ENCODE assay signal across 13 cellular contexts in genomic region chr11:57729479-57729878, GRCh38. TPM values are rescaled to one million over a fixed set of nuclear protein-coding genes. Genes with fewer than 3 reads are reported as not detected.
DNase-seq lines count a peak whose midpoint lies in the region; ATAC-seq and TF ChIP-seq lines count a peak whose summit lies in the region.
"Had no signal": no experiment of that assay in that cellular context is flagged by ENCODE, and none has a peak within 500 bp of the region (broad histone marks: within the 10 kb centered on the region; RNA-seq: fewer than 3 reads in every experiment).

No MANE protein-coding gene starts in this region.

- H2BK5ac ChIP-seq in neuronal stem cell (ENCODE audit: low read length): no peak overlapping the region

- H3K4ac ChIP-seq in neuronal stem cell (ENCODE audit: low read length): no peak overlapping the region

- H4K91ac ChIP-seq in neuronal stem cell (ENCODE audit: low read depth, low read length, poor library complexity): no peak overlapping the region

- H3K27ac ChIP-seq in cardiac muscle cell: peak overlapping the region; percentile 73
- no peak overlapping the region for H3K27ac ChIP-seq in heart right ventricle
- H3K27ac ChIP-seq in OCI-LY1 (ENCODE audit: low read depth, low read length, poor library complexity, severe bottlenecking): peak overlapping the region; percentile 91
- H3K27ac ChIP-seq in endodermal cell (ENCODE audit: low read depth, low read length): no peak overlapping the region
- H3K27ac ChIP-seq in neuronal stem cell (replicated peaks; ENCODE audit: low read length): no peak overlapping the region
- H3K27ac ChIP-seq: 22Rv1; BLaER1 treated with 17β-estradiol and CSF1 and Interleukin-3, amounts not matched to agents 10 nM and 100 nM had no signal

- no peaks in the 10 kb centered on the region for H3K9me3 ChIP-seq in cardiac muscle cell (ENCODE audit: low read depth)
- H3K9me3 ChIP-seq in heart right ventricle: no peaks in the 10 kb centered on the region
- no peaks in the 10 kb centered on the region for H3K9me3 ChIP-seq in OCI-LY1 (ENCODE audit: low read length)
- H3K9me3 ChIP-seq in endodermal cell (ENCODE audit: control insufficient read depth, low read length): no peaks in the 10 kb centered on the region
- no peaks in the 10 kb centered on the region for H3K9me3 ChIP-seq in neuronal stem cell (replicated peaks in 1 of 2; ENCODE audit: control insufficient read depth in 2 of 2, insufficient read depth in 1 of 2, low read depth in 1 of 2, low read length in 2 of 2)
- H3K9me3 ChIP-seq: BLaER1 treated with 17β-estradiol and CSF1 and Interleukin-3, amounts not matched to agents 10 nM and 100 nM had no signal

- H3K23ac ChIP-seq in neuronal stem cell (ENCODE audit: low read depth, low read length, poor library complexity): no peak overlapping the region

- H3K27ac Mint-ChIP-seq in endodermal cell: peak overlapping the region; percentile 77

- H2BK120ac ChIP-seq in neuronal stem cell (ENCODE audit: low read depth, low read length): no peak overlapping the region

- H3K9ac ChIP-seq in OCI-LY1 (ENCODE audit: low read length): peak overlapping the region; percentile 16; the same call in 1 of the 2 replicates
- H3K9ac ChIP-seq in endodermal cell (ENCODE audit: extremely low read depth, low read length, poor library complexity, severe bottlenecking): no peak overlapping the region
- no peak overlapping the region for H3K9ac ChIP-seq in neuronal stem cell (ENCODE audit: low read depth, low read length, poor library complexity)

- no peak overlapping the region for H2BK15ac ChIP-seq in neuronal stem cell (ENCODE audit: low read length)

- peaks cover 48% of the 10 kb centered on the region for H3K79me2 ChIP-seq in OCI-LY1 (ENCODE audit: insufficient read depth, low read length)

- TF ChIP-seq CTCF in cardiac muscle cell (IDR thresholded peaks at IDR 0.05; ENCODE audit: low read depth, low read length) (no peak), heart right ventricle (IDR thresholded peaks at IDR 0.05) (no peak), OCI-LY1 (IDR thresholded peaks at IDR 0.05; ENCODE audit: low read length) (no peak), endodermal cell (conservative IDR thresholded peaks at IDR 0.05) (no peak)

- peaks cover 20% of the 10 kb centered on the region for H3K4me1 Mint-ChIP-seq in endodermal cell

- H3K27me3 Mint-ChIP-seq in endodermal cell (ENCODE audit: insufficient read depth): no peaks in the 10 kb centered on the region

- no peak overlapping the region for H4K8ac ChIP-seq in neuronal stem cell (ENCODE audit: low read depth, low read length)

- no peak overlapping the region for H3K14ac ChIP-seq in neuronal stem cell (ENCODE audit: low read length)

- intact Hi-C loops in heart right ventricle (cut with DNase I): no loop called here

- H3K36me3 Mint-ChIP-seq in endodermal cell (ENCODE audit: low read depth): peaks cover 16% of the 10 kb centered on the region

- H3K79me1 ChIP-seq in neuronal stem cell (ENCODE audit: low read depth, low read length): no peaks in the 10 kb centered on the region

- no peak overlapping the region for H3K4me3 ChIP-seq in cardiac muscle cell
- H3K4me3 ChIP-seq in heart right ventricle: no peak overlapping the region
- H3K4me3 ChIP-seq in OCI-LY1 (ENCODE audit: low read depth, low read length, poor library complexity, severe bottlenecking): peak overlapping the region; percentile 8
- H3K4me3 ChIP-seq in endodermal cell (ENCODE audit: low read length): no peak overlapping the region
- H3K4me3 ChIP-seq in neuronal stem cell (ENCODE audit: low read length in 2 of 2): no peak overlapping the region
- H3K4me3 ChIP-seq: BLaER1 treated with 17β-estradiol and CSF1 and Interleukin-3, amounts not matched to agents 10 nM and 100 nM had no signal

- H2BK12ac ChIP-seq in neuronal stem cell (ENCODE audit: low read length): no peak overlapping the region

- no peak overlapping the region for H2AK5ac ChIP-seq in neuronal stem cell (ENCODE audit: low read depth, low read length)

- H3K9me3 Mint-ChIP-seq in endodermal cell: no peaks in the 10 kb centered on the region

- H2AFZ ChIP-seq in OCI-LY1 (ENCODE audit: low read length): no peak overlapping the region
- H2AFZ ChIP-seq in neuronal stem cell (ENCODE audit: low read length): no peak overlapping the region

- no peak overlapping the region for H3K4me3 Mint-ChIP-seq in endodermal cell

- ATAC-seq in heart right ventricle (no peak), HG03457 (IDR thresholded peaks at IDR 0.05; ENCODE audit: unreplicated experiment) (no peak), GM19467 (IDR thresholded peaks at IDR 0.05; ENCODE audit: unreplicated experiment) (no peak)

- H3K18ac ChIP-seq in neuronal stem cell (ENCODE audit: low read length): no peak overlapping the region

- H3K4me1 ChIP-seq in cardiac muscle cell (ENCODE audit: low read depth) (no peaks in the 10 kb centered on the region), heart right ventricle (peaks cover 0 to 10% (median 4%) of the 10 kb centered on the region in 9 donors), OCI-LY1 (ENCODE audit: insufficient read depth, low read length, severe bottlenecking) (peaks cover 23% of the 10 kb centered on the region), endodermal cell (ENCODE audit: control insufficient read depth, insufficient read depth, low read length) (no peaks in the 10 kb centered on the region), neuronal stem cell (ENCODE audit: control insufficient read depth in 2 of 2, insufficient read depth in 1 of 2, low read depth in 1 of 2, low read length in 2 of 2) (no peaks in the 10 kb centered on the region)

- 95 to 96% methylated on average over 7 of the region's 7 CpGs for WGBS in heart right ventricle, 2 donors
- 83 to 97% methylated on average over 4 to 5 of the region's 7 CpGs for WGBS in endodermal cell (ENCODE audit: insufficient coverage in 1 of 2, insufficient read length in 1 of 2), 2 experiments
- WGBS in neuronal stem cell (ENCODE audit: extremely low coverage in 2 of 2, insufficient read length in 2 of 2, insufficient replicate concordance in 1 of 2), 2 donors: no CpG with 5 or more reads among the region's 7 CpGs

- H3K4me2 ChIP-seq in OCI-LY1 (ENCODE audit: low read length) (peak overlapping the region; percentile 56), neuronal stem cell (ENCODE audit: insufficient read depth, low read length, poor library complexity, severe bottlenecking) (no peak overlapping the region)
- H3K4me2 ChIP-seq: BLaER1 treated with 17β-estradiol and CSF1 and Interleukin-3, amounts not matched to agents 10 nM and 100 nM had no signal

- H3K27me3 ChIP-seq in cardiac muscle cell: no peaks in the 10 kb centered on the region
- H3K27me3 ChIP-seq in heart right ventricle: no peaks in the 10 kb centered on the region
- H3K27me3 ChIP-seq in OCI-LY1 (ENCODE audit: insufficient read depth, low read length): no peaks in the 10 kb centered on the region
- no peaks in the 10 kb centered on the region for H3K27me3 ChIP-seq in endodermal cell (ENCODE audit: control insufficient read depth, insufficient read depth, low read length, poor library complexity, severe bottlenecking)
- H3K27me3 ChIP-seq in neuronal stem cell (ENCODE audit: control insufficient read depth in 3 of 3, insufficient read depth in 3 of 3, low read depth in 1 of 3, low read length in 3 of 3): no peaks in the 10 kb centered on the region
- H3K27me3 ChIP-seq: BLaER1 treated with 17β-estradiol and CSF1 and Interleukin-3, amounts not matched to agents 10 nM and 100 nM had no signal

- H3F3A ChIP-seq in OCI-LY1 (ENCODE audit: insufficient read depth, low read length): no peaks in the 10 kb centered on the region

- no peaks in the 10 kb centered on the region for H4K20me1 ChIP-seq in OCI-LY1 (ENCODE audit: insufficient read depth, low read length)

- DNase-seq in cardiac muscle cell (ENCODE audit: low read depth in 1 of 2, low spot score in 1 of 2): no peak
- DNase-seq in heart right ventricle: no peak
- DNase-seq in endodermal cell: no peak
- DNase-seq in NCI-H2171 treated with DMSO at 0.1 percent for 48 hours (lab: John Stamatoyannopoulos, UW): no peak
- no peak for DNase-seq in neuronal stem cell (ENCODE audit: low spot score)
- DNase-seq: NCI-H446 treated with DMSO at 0.1 percent for 48 hours, SHP77 treated with DMSO at 0.1 percent for 48 hours, T-helper 2 cell had no signal

- H3K36me3 ChIP-seq in cardiac muscle cell: no peaks in the 10 kb centered on the region
- peaks cover 0 to 22% (median 0%) of the 10 kb centered on the region in 9 donors for H3K36me3 ChIP-seq in heart right ventricle
- H3K36me3 ChIP-seq in OCI-LY1 (ENCODE audit: insufficient read depth, low read length): peaks cover 14% of the 10 kb centered on the region
- H3K36me3 ChIP-seq in endodermal cell (ENCODE audit: control insufficient read depth, insufficient read depth, low read length): peaks cover 17% of the 10 kb centered on the region
- peaks cover 3 to 33% of the 10 kb centered on the region in 2 donors for H3K36me3 ChIP-seq in neuronal stem cell (replicated peaks in 1 of 2; ENCODE audit: control insufficient read depth in 2 of 2, insufficient read depth in 2 of 2, low read length in 2 of 2)

- no peaks in the 10 kb centered on the region for H3K9me2 ChIP-seq in OCI-LY1 (ENCODE audit: low read depth, low read length)

RNA-seq across cellular contexts. Expression of gene SELENOH, which starts 11.8 kb away (rescaled TPM):
- total RNA-seq in cardiac muscle cell: 311 and 358 TPM in 2 replicates
- 257 and 289 TPM in 2 replicates for polyA plus RNA-seq in cardiac muscle cell
- 10 to 100 TPM; 69.8 to 99.0 (median 77.5) TPM for total RNA-seq in heart right ventricle
- 10 to 100 TPM; 76.8 to 93.7 TPM for polyA plus RNA-seq in heart right ventricle
- 100 to 1,000 TPM; 213 to 226 TPM for total RNA-seq in endodermal cell
- polyA plus RNA-seq in endodermal cell (2013, experiment 1 of 2): 154 TPM
- polyA plus RNA-seq in endodermal cell (2013, experiment 2 of 2): 152 TPM
- 227 TPM for polyA plus RNA-seq in neuronal stem cell (2013, experiment 1 of 2)
- polyA plus RNA-seq in neuronal stem cell (2013, experiment 2 of 2): 230 TPM

RNA-seq across cellular contexts. Expression of gene TMX2, which starts 17.1 kb away (rescaled TPM):
- total RNA-seq in cardiac muscle cell: 49.6 and 95.3 TPM in 2 replicates
- 113 and 140 TPM in 2 replicates for polyA plus RNA-seq in cardiac muscle cell
- total RNA-seq in heart right ventricle: 100 to 1,000 TPM in 1 of 10 donors, 10 to 100 TPM in 9; 58.7 to 103 (median 69.0) TPM
- polyA plus RNA-seq in heart right ventricle: 100 to 1,000 TPM in 1 of 2 donors, 10 to 100 TPM in 1; 45.4 to 105 TPM
- 10 to 100 TPM; 67.6 to 79.2 TPM for total RNA-seq in endodermal cell
- 72.3 TPM for polyA plus RNA-seq in endodermal cell (2013, experiment 1 of 2)
- 62.6 TPM for polyA plus RNA-seq in endodermal cell (2013, experiment 2 of 2)
- polyA plus RNA-seq in neuronal stem cell (2013, experiment 1 of 2): 51.1 TPM
- 50.7 TPM for polyA plus RNA-seq in neuronal stem cell (2013, experiment 2 of 2)

RNA-seq across cellular contexts. Expression of gene MED19, which starts 17.5 kb away (rescaled TPM):
- 20.2 and 48.4 TPM in 2 replicates for total RNA-seq in cardiac muscle cell
- 33.7 and 37.0 TPM in 2 replicates for polyA plus RNA-seq in cardiac muscle cell
- total RNA-seq in heart right ventricle: 1 to 10 TPM; 5.2 to 9.7 (median 8.4) TPM
- 10 to 100 TPM in 1 of 2 donors, 1 to 10 TPM in 1; 5.2 to 18.3 TPM for polyA plus RNA-seq in heart right ventricle
- total RNA-seq in endodermal cell: 10 to 100 TPM; 18.5 TPM
- 30.2 TPM for polyA plus RNA-seq in endodermal cell (2013, experiment 1 of 2)
- 28.0 TPM for polyA plus RNA-seq in endodermal cell (2013, experiment 2 of 2)
- 42.5 TPM for polyA plus RNA-seq in neuronal stem cell (2013, experiment 1 of 2)
- polyA plus RNA-seq in neuronal stem cell (2013, experiment 2 of 2): 41.5 TPM

RNA-seq across cellular contexts. Expression of gene BTBD18, which starts 22.1 kb away (rescaled TPM):
- total RNA-seq in cardiac muscle cell (not detected in 2 replicates), heart right ventricle (not detected), endodermal cell (not detected)
- polyA plus RNA-seq in cardiac muscle cell (1.5 and 2.4 TPM in 2 replicates), heart right ventricle (not detected)
- not detected for polyA plus RNA-seq in endodermal cell (2013, experiment 1 of 2)
- polyA plus RNA-seq in endodermal cell (2013, experiment 2 of 2): not detected
- polyA plus RNA-seq in neuronal stem cell (2013, experiment 1 of 2): not detected
- polyA plus RNA-seq in neuronal stem cell (2013, experiment 2 of 2): not detected

RNA-seq across cellular contexts. Expression of gene CTNND1, which starts 32.1 kb away (rescaled TPM):
- total RNA-seq in cardiac muscle cell (125 and 153 TPM in 2 replicates), heart right ventricle (10 to 100 TPM; 56.7 to 85.6 (median 65.2) TPM), endodermal cell (100 to 1,000 TPM; 190 to 216 TPM)
- polyA plus RNA-seq in cardiac muscle cell (95.4 and 125 TPM in 2 replicates), heart right ventricle (10 to 100 TPM; 28.9 to 30.7 TPM)
- polyA plus RNA-seq in endodermal cell (2013, experiment 1 of 2): 144 TPM
- 136 TPM for polyA plus RNA-seq in endodermal cell (2013, experiment 2 of 2)
- polyA plus RNA-seq in neuronal stem cell (2013, experiment 1 of 2): 80.5 TPM
- 79.9 TPM for polyA plus RNA-seq in neuronal stem cell (2013, experiment 2 of 2)

Comparison
In these comparisons a context has a peak if more than half of its experiments do, and no peak if none do; other contexts are left out.
1. H3K27ac ChIP-seq: peak in cardiac muscle cell (single experiment) and OCI-LY1 (single experiment); none in heart right ventricle (0 of 10), endodermal cell (single experiment) and neuronal stem cell (single experiment).